Comparison of ENCODE assay signal across 9 cellular contexts in genomic region chr15:68154923-68155559, GRCh38. TPM values are rescaled to one million over a fixed set of nuclear protein-coding genes. Genes with fewer than 3 reads are reported as not detected.
A peak's percentile ranks its signal among the peaks of the same experiment; 100 is the strongest.
DNase-seq lines count a peak whose midpoint lies in the region; ATAC-seq and TF ChIP-seq lines count a peak whose summit lies in the region.
"Had no signal": no experiment of that assay in that cellular context is flagged by ENCODE, and none has a peak within 500 bp of the region (broad histone marks: within the 10 kb centered on the region; RNA-seq: fewer than 3 reads in every experiment).

No MANE protein-coding gene starts in this region.

- DNase-seq in activated CD8-positive, alpha-beta T cell treated with anti-CD3 and anti-CD28 coated beads for 36 hours: peak; percentile 36
- DNase-seq in activated CD8-positive, alpha-beta T cell treated with anti-CD3 and anti-CD28 coated beads, Interleukin-2, amount 10 ng/mL, durations not matched to agents 7 days and 5 days: no peak
- DNase-seq in SW480 (ENCODE audit: low spot score): peak; percentile 65
- DNase-seq in fibroblast of peridontal ligament (ENCODE audit: extremely low read depth): peak; percentile 80
- DNase-seq in nephron progenitor cell: peak; percentile 28

- H3K4me1 ChIP-seq in Loucy (ENCODE audit: insufficient read depth, low read length, poor library complexity, severe bottlenecking): no peaks in the 10 kb centered on the region

- no peak overlapping the region for H3K4me3 ChIP-seq in Loucy (ENCODE audit: low read length, poor library complexity, severe bottlenecking)

- H3K9me3 Mint-ChIP-seq in activated CD8-positive, alpha-beta T cell treated with anti-CD3 and anti-CD28 coated beads for 36 hours: no peaks in the 10 kb centered on the region
- no peaks in the 10 kb centered on the region for H3K9me3 Mint-ChIP-seq in activated CD8-positive, alpha-beta T cell treated with anti-CD3 and anti-CD28 coated beads, Interleukin-2, amount 10 ng/mL, durations not matched to agents 7 days and 5 days (ENCODE audit: insufficient read depth)
- H3K9me3 Mint-ChIP-seq in nephron progenitor cell: peaks cover 2% of the 10 kb centered on the region
- H3K9me3 Mint-ChIP-seq: central memory CD8-positive, alpha-beta T cell had no signal

- H3K79me2 ChIP-seq in Loucy (ENCODE audit: insufficient read depth, low read length): no peaks in the 10 kb centered on the region

- no peaks in the 10 kb centered on the region for H3K9me2 ChIP-seq in Loucy (replicated peaks; ENCODE audit: low read depth, low read length)

- no peaks in the 10 kb centered on the region for H4K20me1 ChIP-seq in Loucy (ENCODE audit: insufficient read depth, low read length, poor library complexity, severe bottlenecking)

- H2AFZ ChIP-seq in Loucy (ENCODE audit: low read length): no peak overlapping the region

- peaks cover 4% of the 10 kb centered on the region for H3K4me1 Mint-ChIP-seq in activated CD8-positive, alpha-beta T cell treated with anti-CD3 and anti-CD28 coated beads for 36 hours (ENCODE audit: low read depth)
- no peaks in the 10 kb centered on the region for H3K4me1 Mint-ChIP-seq in activated CD8-positive, alpha-beta T cell treated with anti-CD3 and anti-CD28 coated beads, Interleukin-2, amount 10 ng/mL, durations not matched to agents 7 days and 5 days (ENCODE audit: low read depth)
- peaks cover 22% of the 10 kb centered on the region for H3K4me1 Mint-ChIP-seq in nephron progenitor cell

- H3F3A ChIP-seq in Loucy (ENCODE audit: low read depth): no peaks in the 10 kb centered on the region

- H3K4me2 ChIP-seq in Loucy (ENCODE audit: low read depth, low read length, poor library complexity, severe bottlenecking): no peak overlapping the region

- H3K27me3 Mint-ChIP-seq in activated CD8-positive, alpha-beta T cell treated with anti-CD3 and anti-CD28 coated beads for 36 hours: no peaks in the 10 kb centered on the region
- H3K27me3 Mint-ChIP-seq in activated CD8-positive, alpha-beta T cell treated with anti-CD3 and anti-CD28 coated beads, Interleukin-2, amount 10 ng/mL, durations not matched to agents 7 days and 5 days (ENCODE audit: low read depth): no peaks in the 10 kb centered on the region
- no peaks in the 10 kb centered on the region for H3K27me3 Mint-ChIP-seq in nephron progenitor cell (ENCODE audit: low read depth, poor library complexity)
- H3K27me3 Mint-ChIP-seq: central memory CD8-positive, alpha-beta T cell had no signal

- POLR2A ChIA-PET in activated CD8-positive, alpha-beta T cell treated with anti-CD3 and anti-CD28 coated beads for 36 hours (lab: Charles Lee): no interaction called here
- POLR2A ChIA-PET in activated CD8-positive, alpha-beta T cell treated with anti-CD3 and anti-CD28 coated beads, Interleukin-2, amount 10 ng/mL, durations not matched to agents 7 days and 5 days (lab: Charles Lee): interaction anchor here (0.6 kb wide), 1 partner anchor 100 kb away, joined by 3 read pairs; no protein-coding TSS in a partner anchor

- no peak for ATAC-seq in activated CD8-positive, alpha-beta T cell treated with anti-CD3 and anti-CD28 coated beads for 36 hours
- no peak for ATAC-seq in activated CD8-positive, alpha-beta T cell treated with anti-CD3 and anti-CD28 coated beads, Interleukin-2, amount 10 ng/mL, durations not matched to agents 7 days and 5 days
- no peak for ATAC-seq in HG03097 (IDR thresholded peaks at IDR 0.05; ENCODE audit: low FRiP score, unreplicated experiment)
- no peak for ATAC-seq in GM18873 (IDR thresholded peaks at IDR 0.05; ENCODE audit: low FRiP score, unreplicated experiment)

- no peak overlapping the region for H3K27ac Mint-ChIP-seq in activated CD8-positive, alpha-beta T cell treated with anti-CD3 and anti-CD28 coated beads for 36 hours
- no peak overlapping the region for H3K27ac Mint-ChIP-seq in activated CD8-positive, alpha-beta T cell treated with anti-CD3 and anti-CD28 coated beads, Interleukin-2, amount 10 ng/mL, durations not matched to agents 7 days and 5 days
- H3K27ac Mint-ChIP-seq in nephron progenitor cell: no peak overlapping the region

- H3K4me3 Mint-ChIP-seq in activated CD8-positive, alpha-beta T cell treated with anti-CD3 and anti-CD28 coated beads for 36 hours: no peak overlapping the region
- no peak overlapping the region for H3K4me3 Mint-ChIP-seq in activated CD8-positive, alpha-beta T cell treated with anti-CD3 and anti-CD28 coated beads, Interleukin-2, amount 10 ng/mL, durations not matched to agents 7 days and 5 days
- no peak overlapping the region for H3K4me3 Mint-ChIP-seq in nephron progenitor cell
- H3K4me3 Mint-ChIP-seq: central memory CD8-positive, alpha-beta T cell had no signal

- H3K36me3 ChIP-seq in Loucy (ENCODE audit: insufficient read depth, low read length): peaks cover 72% of the 10 kb centered on the region

- TF ChIP-seq CTCF in activated CD8-positive, alpha-beta T cell treated with anti-CD3 and anti-CD28 coated beads for 36 hours (IDR thresholded peaks at IDR 0.05): peak; percentile 60
- TF ChIP-seq CTCF in Loucy (conservative IDR thresholded peaks at IDR 0.05; ENCODE audit: low read length) (peak; percentile 89), nephron progenitor cell (IDR thresholded peaks at IDR 0.05) (peak; percentile 61)

- H3K27me3 ChIP-seq in Loucy (ENCODE audit: insufficient read depth, low read length, poor library complexity, severe bottlenecking): no peaks in the 10 kb centered on the region

- CTCF ChIA-PET in activated CD8-positive, alpha-beta T cell treated with anti-CD3 and anti-CD28 coated beads for 36 hours (lab: Charles Lee): interaction anchor here (0.7 to 4.1 kb wide), 10 partner anchors 11 to 294 kb away, joined by 3 to 30 read pairs (median 4); no protein-coding TSS in a partner anchor
- CTCF ChIA-PET in activated CD8-positive, alpha-beta T cell treated with anti-CD3 and anti-CD28 coated beads, Interleukin-2, amount 10 ng/mL, durations not matched to agents 7 days and 5 days (lab: Charles Lee): interaction anchor here (0.7 to 1.8 kb wide), 9 partner anchors 9 to 317 kb away, joined by 3 to 16 read pairs (median 3); partner anchors contain the start of gene PIAS1

- intact Hi-C loops in activated CD8-positive, alpha-beta T cell treated with anti-CD3 and anti-CD28 coated beads for 36 hours (cut with micrococcal nuclease): loop anchor here (2.0 kb wide), 1 partner anchor 292 kb away; no protein-coding TSS in a partner anchor

- H3K36me3 Mint-ChIP-seq in activated CD8-positive, alpha-beta T cell treated with anti-CD3 and anti-CD28 coated beads for 36 hours (ENCODE audit: low read depth): peaks cover 20% of the 10 kb centered on the region
- H3K36me3 Mint-ChIP-seq in activated CD8-positive, alpha-beta T cell treated with anti-CD3 and anti-CD28 coated beads, Interleukin-2, amount 10 ng/mL, durations not matched to agents 7 days and 5 days (ENCODE audit: low read depth): peaks cover 24% of the 10 kb centered on the region
- H3K36me3 Mint-ChIP-seq in nephron progenitor cell (ENCODE audit: low read depth): peaks cover 22% of the 10 kb centered on the region

- H3K9ac ChIP-seq in Loucy (ENCODE audit: low read depth, low read length, poor library complexity, severe bottlenecking): no peak overlapping the region

- H3K9me3 ChIP-seq in Loucy (ENCODE audit: insufficient read depth, low read depth, low read length): no peaks in the 10 kb centered on the region

RNA-seq across cellular contexts. Expression of gene CALML4, which starts 50.1 kb away (rescaled TPM):
- 1 to 10 TPM; 6.9 to 7.3 TPM for total RNA-seq in activated CD8-positive, alpha-beta T cell treated with anti-CD3 and anti-CD28 coated beads for 36 hours
- 10 to 100 TPM in 1 of 2 experiments, 1 to 10 TPM in 1; 9.6 to 11.7 TPM for total RNA-seq in activated CD8-positive, alpha-beta T cell treated with anti-CD3 and anti-CD28 coated beads, Interleukin-2, amount 10 ng/mL, durations not matched to agents 7 days and 5 days
